16 cellular contexts compared by ENCODE assay signal in the genomic region with DNA sequence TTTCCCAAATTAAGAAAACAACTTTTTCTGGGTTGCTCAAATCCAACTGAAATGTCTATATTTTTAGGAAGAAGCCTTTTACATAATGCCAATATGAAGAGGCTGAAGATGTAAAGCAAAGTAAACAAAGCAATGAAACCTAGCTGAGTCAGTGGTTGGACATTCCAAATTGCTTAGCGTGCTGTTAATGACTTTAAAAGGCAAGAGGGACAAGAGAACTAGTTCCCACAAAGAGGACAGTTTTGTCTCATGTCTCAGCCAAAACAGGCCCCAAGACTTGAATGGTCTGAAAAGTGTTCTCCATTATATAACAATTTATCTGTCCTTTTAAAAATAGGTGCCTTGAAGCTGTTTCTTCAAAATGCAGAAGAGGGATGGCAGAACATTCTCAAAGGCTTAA.
DNase-seq lines count a peak whose midpoint lies in the region; ATAC-seq, FAIRE-seq and TF ChIP-seq lines count a peak whose summit lies in the region.
"Had no signal": no experiment of that assay in that cellular context is flagged by ENCODE, and none has a peak within 500 bp of the region (broad histone marks: within the 10 kb centered on the region; RNA-seq: fewer than 3 reads in every experiment).

No MANE protein-coding gene starts in this region.

- DNase-seq in A549 (ENCODE audit: low read depth in 1 of 2, low spot score in 1 of 2), result no peak
- peak; percentile 85 for DNase-seq in HCEC 1CT
- DNase-seq in amniotic epithelial cell (ENCODE audit: low read depth), result peak; percentile 19
- peak; percentile 31 for DNase-seq in glomerular visceral epithelial cell (ENCODE audit: extremely low spot score)
- DNase-seq in DMS153 (lab: John Stamatoyannopoulos, UW), result no peak
- DNase-seq in DMS 273 treated with DMSO at 0.1 percent for 48 hours (lab: John Stamatoyannopoulos, UW), result no peak
- no peak for DNase-seq in NK-92 treated with Interleukin-12 subunit alpha and Interleukin-12 subunit beta, amount 100 ng/mL, for 24 hours (lab: John Stamatoyannopoulos, UW)
- DNase-seq: activated CD8-positive, alpha-beta memory T cell treated with anti-CD3 and anti-CD28 coated beads, Interleukin-2, amount 50 U/mL, for 4 hours; activated naive CD4-positive, alpha-beta T cell treated with anti-CD3 and anti-CD28 coated beads, Interleukin-2, amount 10 ng/mL, durations not matched to agents 7 days and 5 days; stimulated activated CD8-positive, alpha-beta memory T cell treated with anti-CD3 and anti-CD28 coated beads, Interleukin-4, amount 100 ng/mL, for 48 hours; thyroid gland had no signal

- no peak for TF ChIP-seq RAD21 in A549 (conservative IDR thresholded peaks at IDR 0.05 in 1 of 2, IDR thresholded peaks at IDR 0.05 in 1 of 2)

- no peak for TF ChIP-seq CTCF in A549 (IDR thresholded peaks at IDR 0.05)

- H3K4me2 ChIP-seq in A549, result peak overlapping the region; percentile 13; the same call in 1 of the 3 replicates

- CTCF ChIA-PET in A549 (lab: Yijun Ruan, JAX), result no interaction called here

- H3K4me1 ChIP-seq in A549, result peaks cover 10% of the 10 kb centered on the region; the same call in 1 of the 3 replicates
- H3K4me1 ChIP-seq: thyroid gland had no signal

- no peak overlapping the region for H3K4me3 ChIP-seq in A549
- H3K4me3 ChIP-seq: thyroid gland had no signal

- 38% methylated on average over 1 of the region's 1 CpG for WGBS in A549 (ENCODE audit: missing lambda C conversion rate)

- H3K9me3 ChIP-seq in A549, result no peaks in the 10 kb centered on the region
- H3K9me3 ChIP-seq: thyroid gland had no signal

- no peak for FAIRE-seq in A549 (lab: Jason Lieb, UNC)
- FAIRE-seq: frontal cortex, GM12892, islet of Langerhans had no signal

- H3K27ac ChIP-seq in A549, result no peak overlapping the region
- H3K27ac ChIP-seq: thyroid gland, VCaP had no signal

- TF ChIP-seq EP300 in A549 (IDR thresholded peaks at IDR 0.05), result no peak

- TF ChIP-seq POLR2A in A549 (IDR thresholded peaks at IDR 0.05; ENCODE audit: low read length), result no peak

- POLR2A ChIA-PET in A549 (lab: Yijun Ruan, JAX), result no interaction called here

- ATAC-seq in A549, result no peak
- ATAC-seq in GM18873 (IDR thresholded peaks at IDR 0.05; ENCODE audit: low FRiP score, unreplicated experiment), result no peak

TF ChIP-seq in A549, 52 proteins besides CTCF, POLR2A, EP300 and RAD21:
- TF ChIP-seq ZNF302 (CRISPR knock-in tag; IDR thresholded peaks at IDR 0.05), result no peak
- TF ChIP-seq NFE2L2 (conservative IDR thresholded peaks at IDR 0.05; ENCODE audit: low read length), result no peak
- TF ChIP-seq CBX2 (IDR thresholded peaks at IDR 0.05; ENCODE audit: borderline replicate concordance, low read depth), result no peak
- TF ChIP-seq HEYL (CRISPR knock-in tag; IDR thresholded peaks at IDR 0.05), result no peak
- no peak for TF ChIP-seq RARB (CRISPR knock-in tag; IDR thresholded peaks at IDR 0.05)
- TF ChIP-seq JUNB (IDR thresholded peaks at IDR 0.05), result no peak
- TF ChIP-seq FOSL2 (IDR thresholded peaks at IDR 0.05), result no peak
- no peak for TF ChIP-seq FOSL2 (CRISPR knock-in tag; IDR thresholded peaks at IDR 0.05)
- no peak for TF ChIP-seq RFX5 (IDR thresholded peaks at IDR 0.05)
- no peak for TF ChIP-seq NPAS2 (CRISPR knock-in tag; IDR thresholded peaks at IDR 0.05; ENCODE audit: borderline replicate concordance)
- TF ChIP-seq RCOR1 (IDR thresholded peaks at IDR 0.05; ENCODE audit: low read depth, low read length), result no peak

Comparison
In these comparisons a context has a peak if more than half of its experiments do, and no peak if none do; other contexts are left out.
1. DNase-seq: peak in HCEC 1CT (single experiment), amniotic epithelial cell (single experiment) and glomerular visceral epithelial cell (single experiment); none in A549 (0 of 2), DMS153 (single experiment), DMS 273 treated with DMSO at 0.1 percent for 48 hours (single experiment) and NK-92 treated with Interleukin-12 subunit alpha and Interleukin-12 subunit beta, amount 100 ng/mL, for 24 hours (single experiment).